17 cellular contexts compared by ENCODE assay signal in genomic region chr10:63766766-63767505, GRCh38.
DNase-seq lines count a peak whose midpoint lies in the region; ATAC-seq and TF ChIP-seq lines count a peak whose summit lies in the region.
"Had no signal": no experiment of that assay in that cellular context is flagged by ENCODE, and none has a peak within 500 bp of the region (broad histone marks: within the 10 kb centered on the region; RNA-seq: fewer than 3 reads in every experiment).

No MANE protein-coding gene starts in this region.

- intact Hi-C loops in CD4-positive, alpha-beta T cell (cut with DNase I, micrococcal nuclease) = loop anchor here in 1 of 2 experiments (2.0 kb wide), 1 partner anchor 600 kb away; no protein-coding TSS in a partner anchor
- intact Hi-C loops in activated CD4-positive, alpha-beta memory T cell treated with anti-CD3 and anti-CD28 coated beads for 36 hours (cut with micrococcal nuclease) = loop anchor here (1.0 to 2.0 kb wide), 2 partner anchors 47 to 600 kb away; no protein-coding TSS in a partner anchor

- H3K27me3 ChIP-seq in CD4-positive, alpha-beta T cell (ENCODE audit: control insufficient read depth, insufficient read depth, low read length) = peaks cover 4% of the 10 kb centered on the region
- H3K27me3 ChIP-seq: ovary had no signal

- DNase-seq in AG08395 (ENCODE audit: low spot score) = peak; percentile 59
- peak; percentile 4 for DNase-seq in NAMALWA (ENCODE audit: low spot score)
- DNase-seq in endothelial cell (ENCODE audit: low spot score) = no peak
- DNase-seq in activated naive CD4-positive, alpha-beta T cell treated with anti-CD3 and anti-CD28 coated beads, Interleukin-2, amount 50 U/mL, for 16 hours = no peak
- DNase-seq in CD4-positive, alpha-beta T cell = no peak
- no peak for DNase-seq in activated CD4-positive, alpha-beta memory T cell treated with anti-CD3 and anti-CD28 coated beads for 36 hours
- DNase-seq: activated CD8-positive, alpha-beta T cell treated with anti-CD3 and anti-CD28 coated beads for 36 hours; islet precursor cell; NCI-H187 treated with DMSO at 0.1 percent for 48 hours; ovary; substantia nigra had no signal

- H3K9me3 Mint-ChIP-seq in endothelial cell (ENCODE audit: unreplicated experiment) (no peaks in the 10 kb centered on the region), nephron (no peaks in the 10 kb centered on the region)
- no peaks in the 10 kb centered on the region for H3K9me3 Mint-ChIP-seq in CD4-positive, alpha-beta T cell
- no peaks in the 10 kb centered on the region for H3K9me3 Mint-ChIP-seq in activated CD4-positive, alpha-beta memory T cell treated with anti-CD3 and anti-CD28 coated beads for 36 hours
- H3K9me3 Mint-ChIP-seq: activated CD8-positive, alpha-beta T cell treated with anti-CD3 and anti-CD28 coated beads for 36 hours; activated naive CD4-positive, alpha-beta T cell treated with anti-CD3 and anti-CD28 coated beads, Interleukin-2, amount 50 U/mL, for 24 hours; IgD-negative memory B cell; T-helper 1 cell treated with Interleukin-12 subunit alpha and Interleukin-12 subunit beta and Interleukin-4 antibody, amounts not matched to agents 30 μg/mL and 1 μg/mL, for 36 hours had no signal

- no peaks in the 10 kb centered on the region for H3K27me3 Mint-ChIP-seq in endothelial cell (ENCODE audit: unreplicated experiment)
- H3K27me3 Mint-ChIP-seq in nephron (ENCODE audit: low read depth) = no peaks in the 10 kb centered on the region
- no peaks in the 10 kb centered on the region for H3K27me3 Mint-ChIP-seq in CD4-positive, alpha-beta T cell
- peaks cover 1% of the 10 kb centered on the region for H3K27me3 Mint-ChIP-seq in activated CD4-positive, alpha-beta memory T cell treated with anti-CD3 and anti-CD28 coated beads for 36 hours
- H3K27me3 Mint-ChIP-seq: activated naive CD4-positive, alpha-beta T cell treated with anti-CD3 and anti-CD28 coated beads, Interleukin-2, amount 50 U/mL, for 24 hours; IgD-negative memory B cell had no signal

- H3K4me1 Mint-ChIP-seq in endothelial cell (ENCODE audit: unreplicated experiment) (peaks cover 31% of the 10 kb centered on the region), nephron (peaks cover 21% of the 10 kb centered on the region)
- no peaks in the 10 kb centered on the region for H3K4me1 Mint-ChIP-seq in CD4-positive, alpha-beta T cell (ENCODE audit: low read depth)
- H3K4me1 Mint-ChIP-seq in activated CD4-positive, alpha-beta memory T cell treated with anti-CD3 and anti-CD28 coated beads for 36 hours (ENCODE audit: low read depth) = no peaks in the 10 kb centered on the region
- H3K4me1 Mint-ChIP-seq: activated naive CD4-positive, alpha-beta T cell treated with anti-CD3 and anti-CD28 coated beads, Interleukin-2, amount 50 U/mL, for 24 hours; IgD-negative memory B cell had no signal

- no peak for ATAC-seq in HG02588 (IDR thresholded peaks at IDR 0.05; ENCODE audit: unreplicated experiment)
- ATAC-seq in CD4-positive, alpha-beta T cell (ENCODE audit: poor library complexity) = no peak
- ATAC-seq: activated CD8-positive, alpha-beta T cell treated with anti-CD3 and anti-CD28 coated beads for 36 hours had no signal

- no peak overlapping the region for H3K27ac ChIP-seq in CD4-positive, alpha-beta T cell (ENCODE audit: low read depth, low read length)
- H3K27ac ChIP-seq: epithelial cell of prostate, ovary had no signal

- H3K9me3 ChIP-seq in CD4-positive, alpha-beta T cell (ENCODE audit: control insufficient read depth, low read length) = no peaks in the 10 kb centered on the region
- H3K9me3 ChIP-seq: ovary had no signal

- POLR2A ChIA-PET in CD4-positive, alpha-beta T cell (lab: Charles Lee) = no interaction called here
- POLR2A ChIA-PET in activated CD4-positive, alpha-beta memory T cell treated with anti-CD3 and anti-CD28 coated beads for 36 hours (lab: Charles Lee) = no interaction called here

- H3K4me3 Mint-ChIP-seq in endothelial cell (ENCODE audit: unreplicated experiment) = no peak overlapping the region
- H3K4me3 Mint-ChIP-seq in nephron = peak overlapping the region in 2 of 3 experiments; percentile 12 to 24
- H3K4me3 Mint-ChIP-seq in CD4-positive, alpha-beta T cell = no peak overlapping the region
- H3K4me3 Mint-ChIP-seq in activated CD4-positive, alpha-beta memory T cell treated with anti-CD3 and anti-CD28 coated beads for 36 hours = no peak overlapping the region
- H3K4me3 Mint-ChIP-seq: activated CD8-positive, alpha-beta T cell treated with anti-CD3 and anti-CD28 coated beads for 36 hours; activated naive CD4-positive, alpha-beta T cell treated with anti-CD3 and anti-CD28 coated beads, Interleukin-2, amount 50 U/mL, for 24 hours; IgD-negative memory B cell; T-helper 1 cell treated with Interleukin-12 subunit alpha and Interleukin-12 subunit beta and Interleukin-4 antibody, amounts not matched to agents 30 μg/mL and 1 μg/mL, for 36 hours had no signal

- TF ChIP-seq CTCF in endothelial cell (IDR thresholded peaks at IDR 0.05; ENCODE audit: unreplicated experiment) = no peak
- TF ChIP-seq CTCF in nephron (IDR thresholded peaks at IDR 0.05; ENCODE audit: unreplicated experiment in 3 of 3) = no peak
- TF ChIP-seq CTCF in CD4-positive, alpha-beta T cell (IDR thresholded peaks at IDR 0.05) = no peak

- CTCF ChIA-PET in CD4-positive, alpha-beta T cell (lab: Charles Lee) = no interaction called here
- CTCF ChIA-PET in activated CD4-positive, alpha-beta memory T cell treated with anti-CD3 and anti-CD28 coated beads for 36 hours (lab: Charles Lee) = interaction anchor here (1.0 to 1.6 kb wide), 2 partner anchors 600 to 606 kb away, joined by 3 to 9 read pairs; no protein-coding TSS in a partner anchor

- H3K36me3 Mint-ChIP-seq in endothelial cell (ENCODE audit: low read depth, unreplicated experiment) (no peaks in the 10 kb centered on the region), nephron (ENCODE audit: low read depth) (no peaks in the 10 kb centered on the region)
- no peaks in the 10 kb centered on the region for H3K36me3 Mint-ChIP-seq in CD4-positive, alpha-beta T cell (ENCODE audit: low read depth)
- H3K36me3 Mint-ChIP-seq in activated CD4-positive, alpha-beta memory T cell treated with anti-CD3 and anti-CD28 coated beads for 36 hours = no peaks in the 10 kb centered on the region
- H3K36me3 Mint-ChIP-seq: activated naive CD4-positive, alpha-beta T cell treated with anti-CD3 and anti-CD28 coated beads, Interleukin-2, amount 50 U/mL, for 24 hours had no signal

- peak overlapping the region; percentile 78 for H3K27ac Mint-ChIP-seq in endothelial cell (ENCODE audit: unreplicated experiment)
- H3K27ac Mint-ChIP-seq in nephron = peak overlapping the region; percentile 93 to 95 (median 95)
- H3K27ac Mint-ChIP-seq in CD4-positive, alpha-beta T cell = no peak overlapping the region
- no peak overlapping the region for H3K27ac Mint-ChIP-seq in activated CD4-positive, alpha-beta memory T cell treated with anti-CD3 and anti-CD28 coated beads for 36 hours
- H3K27ac Mint-ChIP-seq: activated CD8-positive, alpha-beta T cell treated with anti-CD3 and anti-CD28 coated beads for 36 hours; activated naive CD4-positive, alpha-beta T cell treated with anti-CD3 and anti-CD28 coated beads, Interleukin-2, amount 50 U/mL, for 24 hours; T-helper 1 cell treated with Interleukin-12 subunit alpha and Interleukin-12 subunit beta and Interleukin-4 antibody, amounts not matched to agents 30 μg/mL and 1 μg/mL, for 36 hours had no signal

Comparison
In these comparisons a context has a peak if more than half of its experiments do, and no peak if none do; other contexts are left out.
1. DNase-seq: peak in AG08395 (single experiment) and NAMALWA (single experiment); none in endothelial cell (single experiment), activated naive CD4-positive, alpha-beta T cell treated with anti-CD3 and anti-CD28 coated beads, Interleukin-2, amount 50 U/mL, for 16 hours (single experiment), CD4-positive, alpha-beta T cell (0 of 10) and activated CD4-positive, alpha-beta memory T cell treated with anti-CD3 and anti-CD28 coated beads for 36 hours (single experiment).
2. H3K27ac Mint-ChIP-seq: peak in endothelial cell (single experiment) and nephron (3 of 3); none in CD4-positive, alpha-beta T cell (single experiment) and activated CD4-positive, alpha-beta memory T cell treated with anti-CD3 and anti-CD28 coated beads for 36 hours (single experiment).
3. H3K4me3 Mint-ChIP-seq: peak in nephron (2 of 3); none in endothelial cell (single experiment), CD4-positive, alpha-beta T cell (single experiment) and activated CD4-positive, alpha-beta memory T cell treated with anti-CD3 and anti-CD28 coated beads for 36 hours (single experiment).